Comparison of ENCODE assay signal across 8 cellular contexts in genomic region chr1:6445062-6445763, GRCh38. TPM values are rescaled to one million over a fixed set of nuclear protein-coding genes. Genes with fewer than 3 reads are reported as not detected.
A peak's percentile ranks its signal among the peaks of the same experiment; 100 is the strongest.
DNase-seq lines count a peak whose midpoint lies in the region; ATAC-seq, FAIRE-seq and TF ChIP-seq lines count a peak whose summit lies in the region.

No MANE protein-coding gene starts in this region.

- H3K27me3 ChIP-seq in KMS-11 (ENCODE audit: insufficient read depth, low read depth) = peaks cover 67% of the 10 kb centered on the region
- peaks cover 69% of the 10 kb centered on the region for H3K27me3 ChIP-seq in kidney epithelial cell (ENCODE audit: control insufficient read depth, insufficient read depth, low read length)

- CTCF ChIA-PET in RWPE1 (lab: Yijun Ruan, JAX) = interaction anchor here (0.7 kb wide), 1 partner anchor 44 kb away, joined by 4 read pairs; no protein-coding TSS in a partner anchor

- no peak for TF ChIP-seq POLR2A in H54 (IDR thresholded peaks at IDR 0.05; ENCODE audit: low read depth, low read length)

- H3K4me1 ChIP-seq in KMS-11 (ENCODE audit: low read depth, poor library complexity, severe bottlenecking) = no peaks in the 10 kb centered on the region

- TF ChIP-seq CTCF in KMS-11 (conservative IDR thresholded peaks at IDR 0.05; ENCODE audit: low read depth, low read length) (peak; percentile 74), kidney epithelial cell (IDR thresholded peaks at IDR 0.05; ENCODE audit: insufficient read depth, low read length, poor library complexity, severe bottlenecking) (peak; percentile 53), RWPE1 (conservative IDR thresholded peaks at IDR 0.05; ENCODE audit: low read depth) (no peak)

- no peaks in the 10 kb centered on the region for H3K36me3 Mint-ChIP-seq in activated T-helper 17 cell treated with anti-CD3 and anti-CD28 coated beads, Interleukin-2, amount 50 U/mL, for 72 hours (ENCODE audit: low read depth)

- POLR2A ChIA-PET in RWPE1 (lab: Yijun Ruan, JAX; ENCODE audit: low non-redundant PET) = no interaction called here

- H3K9me3 Mint-ChIP-seq in activated T-helper 17 cell treated with anti-CD3 and anti-CD28 coated beads, Interleukin-2, amount 50 U/mL, for 72 hours = no peaks in the 10 kb centered on the region

- no peak overlapping the region for H3K27ac Mint-ChIP-seq in activated T-helper 17 cell treated with anti-CD3 and anti-CD28 coated beads, Interleukin-2, amount 50 U/mL, for 72 hours

- DNase-seq in COLO668 (lab: John Stamatoyannopoulos, UW; ENCODE audit: unreplicated experiment) (peak; percentile 84), kidney epithelial cell (ENCODE audit: low read depth) (no peak), H54 (ENCODE audit: insufficient read length, low spot score) (no peak), RWPE1 (ENCODE audit: low spot score) (no peak), CD1c-positive myeloid dendritic cell (ENCODE audit: extremely low spot score) (no peak)

- H3K4me3 Mint-ChIP-seq in activated T-helper 17 cell treated with anti-CD3 and anti-CD28 coated beads, Interleukin-2, amount 50 U/mL, for 72 hours = no peak overlapping the region

- no peaks in the 10 kb centered on the region for H3K79me2 ChIP-seq in KMS-11 (ENCODE audit: insufficient read depth, low read depth)

- no peak overlapping the region for H3K4me2 ChIP-seq in KMS-11

- H3K27ac ChIP-seq in KMS-11 (no peak overlapping the region), RWPE1 (no peak overlapping the region)

- H3K4me3 ChIP-seq in KMS-11 (IDR thresholded peaks at IDR 0.05; ENCODE audit: insufficient read depth, low read depth, low read length) = no peak overlapping the region
- H3K4me3 ChIP-seq in kidney epithelial cell (ENCODE audit: low read depth, low read length) = no peak overlapping the region

- peaks cover 13% of the 10 kb centered on the region for H3K4me1 Mint-ChIP-seq in activated T-helper 17 cell treated with anti-CD3 and anti-CD28 coated beads, Interleukin-2, amount 50 U/mL, for 72 hours

- no peaks in the 10 kb centered on the region for H4K20me1 ChIP-seq in KMS-11 (ENCODE audit: insufficient read depth)

- no peak for FAIRE-seq in H54 (lab: Jason Lieb, UNC)

- H2AFZ ChIP-seq in KMS-11 (ENCODE audit: low read depth) = no peak overlapping the region

- no peak overlapping the region for H3K9ac ChIP-seq in KMS-11

- H3K36me3 ChIP-seq in KMS-11 (ENCODE audit: insufficient read depth) (no peaks in the 10 kb centered on the region), kidney epithelial cell (ENCODE audit: control insufficient read depth, insufficient read depth, low read length) (no peaks in the 10 kb centered on the region)

- peaks cover 10% of the 10 kb centered on the region for H3K27me3 Mint-ChIP-seq in activated T-helper 17 cell treated with anti-CD3 and anti-CD28 coated beads, Interleukin-2, amount 50 U/mL, for 72 hours

- peak; percentile 33 for ATAC-seq in activated T-helper 17 cell treated with anti-CD3 and anti-CD28 coated beads, Interleukin-2, amount 50 U/mL, for 72 hours (replicated peaks)
- ATAC-seq in GM18498 (IDR thresholded peaks at IDR 0.05; ENCODE audit: unreplicated experiment) = no peak

RNA-seq across cellular contexts. Expression of gene ESPN, which starts 20.6 kb away (rescaled TPM):
- total RNA-seq in activated T-helper 17 cell treated with anti-CD3 and anti-CD28 coated beads, Interleukin-2, amount 50 U/mL, for 72 hours = 1 to 10 TPM in 1 of 2 donors, under 1 TPM in 1; 0.71 to 3.5 TPM
- 2.7 TPM in 2 replicates for total RNA-seq in kidney epithelial cell

RNA-seq across cellular contexts. Expression of gene TNFRSF25, which starts 20.8 kb away (rescaled TPM):
- 100 to 1,000 TPM; 132 to 199 TPM for total RNA-seq in activated T-helper 17 cell treated with anti-CD3 and anti-CD28 coated beads, Interleukin-2, amount 50 U/mL, for 72 hours
- total RNA-seq in kidney epithelial cell = 18.2 and 20.2 TPM in 2 replicates

RNA-seq across cellular contexts. Expression of gene HES2, which starts 25.5 kb away (rescaled TPM):
- total RNA-seq in activated T-helper 17 cell treated with anti-CD3 and anti-CD28 coated beads, Interleukin-2, amount 50 U/mL, for 72 hours = under 1 TPM; 0.17 to 0.37 TPM
- total RNA-seq in kidney epithelial cell = 15.9 and 27.8 TPM in 2 replicates

RNA-seq across cellular contexts. Expression of gene PLEKHG5, which starts 46.3 kb away (rescaled TPM):
- 1 to 10 TPM; 3.2 to 3.8 TPM for total RNA-seq in activated T-helper 17 cell treated with anti-CD3 and anti-CD28 coated beads, Interleukin-2, amount 50 U/mL, for 72 hours
- 24.3 and 26.4 TPM in 2 replicates for total RNA-seq in kidney epithelial cell

RNA-seq across cellular contexts. Expression of gene ACOT7, which starts 51.6 kb away (rescaled TPM):
- total RNA-seq in activated T-helper 17 cell treated with anti-CD3 and anti-CD28 coated beads, Interleukin-2, amount 50 U/mL, for 72 hours = 10 to 100 TPM; 43.5 to 96.3 TPM
- total RNA-seq in kidney epithelial cell = 75.6 and 79.8 TPM in 2 replicates

Comparison
In these comparisons a context has a peak if more than half of its experiments do, and no peak if none do; other contexts are left out.
1. RNA of gene HES2, which starts 25.5 kb away (total RNA-seq): 15.9 to 27.8 TPM in kidney epithelial cell; 0.17 to 0.37 TPM in activated T-helper 17 cell treated with anti-CD3 and anti-CD28 coated beads, Interleukin-2, amount 50 U/mL, for 72 hours; every median in the first group is over 10 times any median in the second.